Comparison of ENCODE assay signal across 18 cellular contexts in genomic region chr4:83440148-83440814, GRCh38. TPM values are rescaled to one million over a fixed set of nuclear protein-coding genes. Genes with fewer than 3 reads are reported as not detected.
DNase-seq lines count a peak whose midpoint lies in the region; FAIRE-seq and TF ChIP-seq lines count a peak whose summit lies in the region.
"Had no signal": no experiment of that assay in that cellular context is flagged by ENCODE, and none has a peak within 500 bp of the region (broad histone marks: within the 10 kb centered on the region; RNA-seq: fewer than 3 reads in every experiment).

No MANE protein-coding gene starts in this region.

- H3K9me3 ChIP-seq in right atrium auricular region = no peaks in the 10 kb centered on the region
- H3K9me3 ChIP-seq: Caco-2 had no signal

- DNase-seq in GM12891 (ENCODE audit: insufficient read length, low spot score) (no peak), right atrium auricular region (ENCODE audit: low spot score) (no peak), HUDEP-2 (lab: John Stamatoyannopoulos, UW; ENCODE audit: unreplicated experiment in 76 of 76) (no peak), HTR-8/SVneo (ENCODE audit: insufficient read length, low spot score) (no peak)
- DNase-seq in activated CD4-positive, CD25-positive, alpha-beta regulatory T cell (lab: John Stamatoyannopoulos, UW) = no peak
- DNase-seq: C1 segment of cervical spinal cord; Caco-2; DMS53; H7; NCI-H1048; NCI-H146; NCI-H2227 treated with DMSO at 0.1 percent for 48 hours; NCI-H69; NK-92 treated with Interleukin-12 subunit alpha and Interleukin-12 subunit beta, amount 100 ng/mL, for 24 hours; PC-3; T-helper 1 cell had no signal

- no peaks in the 10 kb centered on the region for H3K27me3 ChIP-seq in right atrium auricular region

- TF ChIP-seq POLR2A in GM12891 (IDR thresholded peaks at IDR 0.05; ENCODE audit: low read depth, low read length) = no peak

- peak overlapping the region in 2 of 3 donors; percentile 0 to 47 for H3K27ac Mint-ChIP-seq in IgD-negative memory B cell

- no peak overlapping the region for H3K4me3 ChIP-seq in right atrium auricular region

- no peak overlapping the region for H3K27ac ChIP-seq in right atrium auricular region

- no peaks in the 10 kb centered on the region for H3K4me1 ChIP-seq in right atrium auricular region
- H3K4me1 ChIP-seq: Caco-2 had no signal

- peak overlapping the region in 2 of 4 donors; percentile 23 to 31 for H3K4me3 Mint-ChIP-seq in IgD-negative memory B cell

- no peaks in the 10 kb centered on the region for H3K27me3 Mint-ChIP-seq in IgD-negative memory B cell

- no peak for TF ChIP-seq CTCF in right atrium auricular region (IDR thresholded peaks at IDR 0.05)

- H3K36me3 ChIP-seq in right atrium auricular region = peaks cover 57% of the 10 kb centered on the region

- peaks cover 11% of the 10 kb centered on the region for H3K36me3 Mint-ChIP-seq in IgD-negative memory B cell

- no peaks in the 10 kb centered on the region for H3K9me3 Mint-ChIP-seq in IgD-negative memory B cell

- peaks cover 13 to 14% (median 13%) of the 10 kb centered on the region in 3 donors for H3K4me1 Mint-ChIP-seq in IgD-negative memory B cell

- FAIRE-seq in GM12891 (lab: Jason Lieb, UNC) (no peak), colon (lab: Jason Lieb, UNC) (peak; percentile 31), HTR-8/SVneo (lab: Jason Lieb, UNC) (no peak)

TF ChIP-seq in GM12891, 5 proteins besides CTCF, POLR2A, EP300 and RAD21:
- TF ChIP-seq POU2F2 (IDR thresholded peaks at IDR 0.05; ENCODE audit: low read depth, low read length) (no peak), SPI1 (IDR thresholded peaks at IDR 0.05; ENCODE audit: low read depth, low read length) (peak; percentile 15; the same call in 1 of the 2 replicates)

RNA-seq across cellular contexts. Expression of gene HELQ, which starts 15.3 kb away (rescaled TPM):
- 5.9 TPM for polyA plus RNA-seq in GM12891 (2012; ENCODE audit: low read depth, missing spikeins)
- 24.7 TPM for polyA plus RNA-seq in IgD-negative memory B cell
- 10 to 100 TPM in 1 of 2 donors, 1 to 10 TPM in 1; 8.8 to 10.7 TPM for total RNA-seq in right atrium auricular region

RNA-seq across cellular contexts. Expression of gene MRPS18C, which starts 15.6 kb away (rescaled TPM):
- polyA plus RNA-seq in GM12891 (2012; ENCODE audit: low read depth, missing spikeins) = 51.7 TPM
- 65.6 TPM for polyA plus RNA-seq in IgD-negative memory B cell
- total RNA-seq in right atrium auricular region = 10 to 100 TPM; 23.9 to 28.8 TPM

RNA-seq across cellular contexts. Expression of gene ABRAXAS1, which starts 44.6 kb away (rescaled TPM):
- 3.6 TPM for polyA plus RNA-seq in GM12891 (2012; ENCODE audit: low read depth, missing spikeins)
- 7.6 TPM for polyA plus RNA-seq in IgD-negative memory B cell
- total RNA-seq in right atrium auricular region = 1 to 10 TPM; 3.8 to 5.7 TPM
